In the genomic region with DNA sequence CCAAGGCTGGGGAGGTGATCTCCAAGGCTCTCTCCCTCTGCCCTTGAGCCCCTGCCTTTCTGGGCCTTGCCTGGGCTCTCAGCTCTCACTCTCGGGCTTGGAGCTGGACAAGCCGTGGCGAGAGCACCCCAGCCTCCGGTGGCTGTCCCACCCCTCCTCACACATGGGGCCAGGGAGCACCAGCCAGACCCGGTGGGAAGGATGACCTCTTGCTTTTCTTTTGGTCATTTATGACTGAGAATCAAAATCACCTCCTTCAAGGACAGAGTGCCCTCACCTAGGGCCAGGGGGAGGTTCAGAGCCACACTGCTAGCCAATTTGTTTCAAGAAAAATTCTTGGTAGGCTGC, we compare ENCODE assay signal across 18 cellular contexts. TPM values are rescaled to one million over a fixed set of nuclear protein-coding genes. Genes with fewer than 3 reads are reported as not detected.
DNase-seq lines count a peak whose midpoint lies in the region; ATAC-seq and TF ChIP-seq lines count a peak whose summit lies in the region.
"Had no signal": no experiment of that assay in that cellular context is flagged by ENCODE, and none has a peak within 500 bp of the region (broad histone marks: within the 10 kb centered on the region; RNA-seq: fewer than 3 reads in every experiment).

No MANE protein-coding gene starts in this region.

- no peak for ATAC-seq in activated naive CD8-positive, alpha-beta T cell treated with anti-CD3 and anti-CD28 coated beads, Interleukin-2, amount 10 ng/mL, durations not matched to agents 7 days and 5 days (ENCODE audit: low read depth)
- no peak for ATAC-seq in naive thymus-derived CD8-positive, alpha-beta T cell
- no peak for ATAC-seq in HG03175 (IDR thresholded peaks at IDR 0.05; ENCODE audit: unreplicated experiment)
- no peak for ATAC-seq in HG02870 (IDR thresholded peaks at IDR 0.05; ENCODE audit: unreplicated experiment)
- ATAC-seq: A549 had no signal

- no peaks in the 10 kb centered on the region for H3K27me3 Mint-ChIP-seq in activated CD4-positive, alpha-beta T cell treated with anti-CD3 and anti-CD28 coated beads, Interleukin-2, amount 10 ng/mL, durations not matched to agents 7 days and 5 days
- H3K27me3 Mint-ChIP-seq in Caco-2 (ENCODE audit: insufficient read depth, unreplicated experiment): no peaks in the 10 kb centered on the region
- no peaks in the 10 kb centered on the region for H3K27me3 Mint-ChIP-seq in activated naive CD8-positive, alpha-beta T cell treated with anti-CD3 and anti-CD28 coated beads, Interleukin-2, amount 10 ng/mL, durations not matched to agents 7 days and 5 days
- H3K27me3 Mint-ChIP-seq in naive thymus-derived CD8-positive, alpha-beta T cell: no peaks in the 10 kb centered on the region

- H3K9me3 Mint-ChIP-seq in activated CD4-positive, alpha-beta T cell treated with anti-CD3 and anti-CD28 coated beads, Interleukin-2, amount 10 ng/mL, durations not matched to agents 7 days and 5 days: no peaks in the 10 kb centered on the region
- no peaks in the 10 kb centered on the region for H3K9me3 Mint-ChIP-seq in Caco-2 (ENCODE audit: unreplicated experiment)
- H3K9me3 Mint-ChIP-seq in activated naive CD8-positive, alpha-beta T cell treated with anti-CD3 and anti-CD28 coated beads, Interleukin-2, amount 10 ng/mL, durations not matched to agents 7 days and 5 days: no peaks in the 10 kb centered on the region
- no peaks in the 10 kb centered on the region for H3K9me3 Mint-ChIP-seq in naive thymus-derived CD8-positive, alpha-beta T cell
- H3K9me3 Mint-ChIP-seq: neural progenitor cell had no signal

- no peaks in the 10 kb centered on the region for H3K27me3 ChIP-seq in Caco-2 (replicated peaks; ENCODE audit: control insufficient read depth, insufficient read depth, low read length)
- H3K27me3 ChIP-seq: neural progenitor cell, SJSA1, tibial artery had no signal

- no peak for DNase-seq in activated CD4-positive, alpha-beta T cell treated with anti-CD3 and anti-CD28 coated beads, Interleukin-2, amount 10 ng/mL, durations not matched to agents 7 days and 5 days
- no peak for DNase-seq in activated CD4-positive, alpha-beta T cell treated with anti-CD3 and anti-CD28 coated beads, Interleukin-2, amount 50 U/mL, for 48 hours
- no peak for DNase-seq in Caco-2
- no peak for DNase-seq in activated naive CD8-positive, alpha-beta T cell treated with anti-CD3 and anti-CD28 coated beads, Interleukin-2, amount 10 ng/mL, durations not matched to agents 7 days and 5 days
- no peak for DNase-seq in naive thymus-derived CD8-positive, alpha-beta T cell
- DNase-seq in posterior vena cava (ENCODE audit: low spot score): no peak
- DNase-seq: aorta, C1 segment of cervical spinal cord, DMS79 treated with DMSO at 0.1 percent for 48 hours, NCI-H1417 treated with DMSO at 0.1 percent for 48 hours, NCI-H2171, NCI-H69, tibial artery had no signal

- no TSS peak for BruUV-seq in Caco-2 (replicated peaks; lab: Mats Ljungman, UMichigan)

- H3K4me3 Mint-ChIP-seq in activated CD4-positive, alpha-beta T cell treated with anti-CD3 and anti-CD28 coated beads, Interleukin-2, amount 10 ng/mL, durations not matched to agents 7 days and 5 days: peak overlapping the region; percentile 79
- no peak overlapping the region for H3K4me3 Mint-ChIP-seq in Caco-2 (ENCODE audit: unreplicated experiment)
- peak overlapping the region; percentile 89 for H3K4me3 Mint-ChIP-seq in activated naive CD8-positive, alpha-beta T cell treated with anti-CD3 and anti-CD28 coated beads, Interleukin-2, amount 10 ng/mL, durations not matched to agents 7 days and 5 days
- peak overlapping the region; percentile 93 to 100 (median 98) for H3K4me3 Mint-ChIP-seq in naive thymus-derived CD8-positive, alpha-beta T cell
- H3K4me3 Mint-ChIP-seq: neural progenitor cell had no signal

- H3K4me1 Mint-ChIP-seq in activated CD4-positive, alpha-beta T cell treated with anti-CD3 and anti-CD28 coated beads, Interleukin-2, amount 10 ng/mL, durations not matched to agents 7 days and 5 days: peaks cover 100% of the 10 kb centered on the region
- H3K4me1 Mint-ChIP-seq in Caco-2 (ENCODE audit: low read depth, unreplicated experiment): no peaks in the 10 kb centered on the region
- H3K4me1 Mint-ChIP-seq in activated naive CD8-positive, alpha-beta T cell treated with anti-CD3 and anti-CD28 coated beads, Interleukin-2, amount 10 ng/mL, durations not matched to agents 7 days and 5 days: peaks cover 89% of the 10 kb centered on the region
- peaks cover 53 to 100% (median 98%) of the 10 kb centered on the region in 4 donors for H3K4me1 Mint-ChIP-seq in naive thymus-derived CD8-positive, alpha-beta T cell

- H3K27ac Mint-ChIP-seq in activated CD4-positive, alpha-beta T cell treated with anti-CD3 and anti-CD28 coated beads, Interleukin-2, amount 10 ng/mL, durations not matched to agents 7 days and 5 days: peak overlapping the region; percentile 94
- peak overlapping the region; percentile 22 for H3K27ac Mint-ChIP-seq in Caco-2 (ENCODE audit: unreplicated experiment)
- H3K27ac Mint-ChIP-seq in activated naive CD8-positive, alpha-beta T cell treated with anti-CD3 and anti-CD28 coated beads, Interleukin-2, amount 10 ng/mL, durations not matched to agents 7 days and 5 days: peak overlapping the region; percentile 83
- peak overlapping the region; percentile 91 to 99 (median 97) for H3K27ac Mint-ChIP-seq in naive thymus-derived CD8-positive, alpha-beta T cell

- POLR2A ChIA-PET in activated CD4-positive, alpha-beta T cell treated with anti-CD3 and anti-CD28 coated beads, Interleukin-2, amount 10 ng/mL, durations not matched to agents 7 days and 5 days (lab: Charles Lee): interaction anchor here (1.2 kb wide), 2 partner anchors 17 to 47 kb away, joined by 4 to 6 read pairs; no protein-coding TSS in a partner anchor
- POLR2A ChIA-PET in Caco-2 (lab: Charles Lee): no interaction called here
- POLR2A ChIA-PET in activated naive CD8-positive, alpha-beta T cell treated with anti-CD3 and anti-CD28 coated beads, Interleukin-2, amount 10 ng/mL, durations not matched to agents 7 days and 5 days (lab: Charles Lee): interaction anchor here (3.7 to 10.9 kb wide), 4 partner anchors 11 to 48 kb away, joined by 12 to 174 read pairs (median 42); a partner anchor contains a TSS
- POLR2A ChIA-PET in naive thymus-derived CD8-positive, alpha-beta T cell (lab: Charles Lee): interaction anchor here (1.3 kb wide), 2 partner anchors 48 to 97 kb away, joined by 4 to 5 read pairs; a partner anchor contains a TSS

- no peaks in the 10 kb centered on the region for H3K9me3 ChIP-seq in Caco-2
- H3K9me3 ChIP-seq: A549, SJSA1, tibial artery had no signal

- no peak for TF ChIP-seq CTCF in Caco-2 (IDR thresholded peaks at IDR 0.05; ENCODE audit: insufficient read depth in 1 of 2, low read depth in 1 of 2, low read length in 1 of 2, severe bottlenecking in 1 of 2, unreplicated experiment in 1 of 2)

- H3K4me3 ChIP-seq in Caco-2 (ENCODE audit: low read depth, low read length): no peak overlapping the region
- H3K4me3 ChIP-seq: A549, neural progenitor cell, SJSA1, tibial artery had no signal

- H3K36me3 Mint-ChIP-seq in activated CD4-positive, alpha-beta T cell treated with anti-CD3 and anti-CD28 coated beads, Interleukin-2, amount 10 ng/mL, durations not matched to agents 7 days and 5 days (ENCODE audit: low read depth): peaks cover 90% of the 10 kb centered on the region
- peaks cover 12% of the 10 kb centered on the region for H3K36me3 Mint-ChIP-seq in Caco-2 (ENCODE audit: insufficient read depth, unreplicated experiment)
- peaks cover 14% of the 10 kb centered on the region for H3K36me3 Mint-ChIP-seq in activated naive CD8-positive, alpha-beta T cell treated with anti-CD3 and anti-CD28 coated beads, Interleukin-2, amount 10 ng/mL, durations not matched to agents 7 days and 5 days
- peaks cover 3 to 92% (median 50%) of the 10 kb centered on the region in 3 donors for H3K36me3 Mint-ChIP-seq in naive thymus-derived CD8-positive, alpha-beta T cell

- CTCF ChIA-PET in activated CD4-positive, alpha-beta T cell treated with anti-CD3 and anti-CD28 coated beads, Interleukin-2, amount 10 ng/mL, durations not matched to agents 7 days and 5 days (lab: Charles Lee): interaction anchor here (0.6 to 10.7 kb wide), 7 partner anchors 8 to 89 kb away, joined by 3 to 99 read pairs (median 8); no protein-coding TSS in a partner anchor
- CTCF ChIA-PET in Caco-2 (lab: Charles Lee): interaction anchor here (1.4 kb wide), 1 partner anchor 12 kb away, joined by 5 read pairs; no protein-coding TSS in a partner anchor

- intact Hi-C loops in Caco-2 (cut with micrococcal nuclease; ENCODE audit: unreplicated experiment): no loop called here
- intact Hi-C loops in posterior vena cava (cut with DNase I): no loop called here

- 0 out of 2 replicates have a peak, but pooled peaks cover 2% of the 10 kb centered on the region for H3K36me3 ChIP-seq in Caco-2 (ENCODE audit: control insufficient read depth, insufficient read depth, low read length)
- H3K36me3 ChIP-seq: neural progenitor cell had no signal

- no peaks in the 10 kb centered on the region for H3K4me1 ChIP-seq in Caco-2
- H3K4me1 ChIP-seq: neural progenitor cell had no signal

RNA-seq across cellular contexts. Expression of a gene that starts 14.1 kb away (rescaled TPM):
- 100 to 1,000 TPM; 271 to 283 TPM for total RNA-seq in activated CD4-positive, alpha-beta T cell treated with anti-CD3 and anti-CD28 coated beads, Interleukin-2, amount 10 ng/mL, durations not matched to agents 7 days and 5 days
- 36.2 and 36.5 TPM in 2 replicates for total RNA-seq in Caco-2 (2022)
- total RNA-seq in activated naive CD8-positive, alpha-beta T cell treated with anti-CD3 and anti-CD28 coated beads, Interleukin-2, amount 10 ng/mL, durations not matched to agents 7 days and 5 days: 100 to 1,000 TPM; 283 to 315 TPM
- total RNA-seq in naive thymus-derived CD8-positive, alpha-beta T cell: 100 to 1,000 TPM; 910 to 911 TPM
- polyA plus RNA-seq in naive thymus-derived CD8-positive, alpha-beta T cell: 100 to 1,000 TPM; 207 to 600 (median 328) TPM
- 1 to 10 TPM; 1.0 to 1.6 TPM for total RNA-seq in posterior vena cava

RNA-seq across cellular contexts. Expression of a gene that starts 48.1 kb away (rescaled TPM):
- total RNA-seq in activated CD4-positive, alpha-beta T cell treated with anti-CD3 and anti-CD28 coated beads, Interleukin-2, amount 10 ng/mL, durations not matched to agents 7 days and 5 days: 100 to 1,000 TPM; 194 to 197 TPM
- total RNA-seq in Caco-2 (2022): 351 and 365 TPM in 2 replicates
- total RNA-seq in activated naive CD8-positive, alpha-beta T cell treated with anti-CD3 and anti-CD28 coated beads, Interleukin-2, amount 10 ng/mL, durations not matched to agents 7 days and 5 days: 100 to 1,000 TPM; 193 to 206 TPM
- 100 to 1,000 TPM; 250 to 262 TPM for total RNA-seq in naive thymus-derived CD8-positive, alpha-beta T cell
- 1,000 to 10,000 TPM; 1,138 to 1,312 (median 1,209) TPM for polyA plus RNA-seq in naive thymus-derived CD8-positive, alpha-beta T cell
- 100 to 1,000 TPM; 321 to 334 TPM for total RNA-seq in posterior vena cava

Comparison
In these comparisons a context has a peak if more than half of its experiments do, and no peak if none do; other contexts are left out.
1. H3K27ac Mint-ChIP-seq: peak in every context shown above with its lines; median percentile 97 in naive thymus-derived CD8-positive, alpha-beta T cell; 94 in activated CD4-positive, alpha-beta T cell treated with anti-CD3 and anti-CD28 coated beads, Interleukin-2, amount 10 ng/mL, durations not matched to agents 7 days and 5 days; 83 in activated naive CD8-positive, alpha-beta T cell treated with anti-CD3 and anti-CD28 coated beads, Interleukin-2, amount 10 ng/mL, durations not matched to agents 7 days and 5 days; 22 in Caco-2.
2. RNA of a gene that starts 14.1 kb away (total RNA-seq): 910 to 911 TPM in naive thymus-derived CD8-positive, alpha-beta T cell, 283 to 315 TPM in activated naive CD8-positive, alpha-beta T cell treated with anti-CD3 and anti-CD28 coated beads, Interleukin-2, amount 10 ng/mL, durations not matched to agents 7 days and 5 days, 271 to 283 TPM in activated CD4-positive, alpha-beta T cell treated with anti-CD3 and anti-CD28 coated beads, Interleukin-2, amount 10 ng/mL, durations not matched to agents 7 days and 5 days and 36.2 to 36.5 TPM in Caco-2; 1.0 to 1.6 TPM in posterior vena cava; every median in the first group is over 10 times any median in the second.